In genomic region chr9:125701351-125701750, GRCh38 we compare ENCODE assay signal across 9 cellular contexts. TPM values are rescaled to one million over a fixed set of nuclear protein-coding genes. Genes with fewer than 3 reads are reported as not detected.
DNase-seq lines count a peak whose midpoint lies in the region; ATAC-seq, FAIRE-seq and TF ChIP-seq lines count a peak whose summit lies in the region.
"Had no signal": no experiment of that assay in that cellular context is flagged by ENCODE, and none has a peak within 500 bp of the region (broad histone marks: within the 10 kb centered on the region; RNA-seq: fewer than 3 reads in every experiment).

No MANE protein-coding gene starts in this region.

- H3K4me3 Mint-ChIP-seq in activated CD4-positive, alpha-beta memory T cell treated with anti-CD3 and anti-CD28 coated beads for 36 hours, result no peak overlapping the region
- H3K4me3 Mint-ChIP-seq in activated CD4-positive, alpha-beta memory T cell treated with anti-CD3 and anti-CD28 coated beads, Interleukin-2, amount 10 ng/mL, durations not matched to agents 7 days and 5 days, result no peak overlapping the region
- H3K4me3 Mint-ChIP-seq in neural progenitor cell, result no peak overlapping the region

- POLR2A ChIA-PET in activated CD4-positive, alpha-beta memory T cell treated with anti-CD3 and anti-CD28 coated beads for 36 hours (lab: Charles Lee), result interaction anchor here (1.0 kb wide), 1 partner anchor 51 kb away, joined by 4 read pairs; no protein-coding TSS in a partner anchor
- POLR2A ChIA-PET in activated CD4-positive, alpha-beta memory T cell treated with anti-CD3 and anti-CD28 coated beads, Interleukin-2, amount 10 ng/mL, durations not matched to agents 7 days and 5 days (lab: Charles Lee), result no interaction called here
- POLR2A ChIA-PET in K562 (lab: Yijun Ruan, JAX), result no interaction called here

- 87% methylated on average over 6 of the region's 6 CpGs for WGBS in K562 (ENCODE audit: insufficient coverage, low coverage, missing lambda C conversion rate)

- TF ChIP-seq EP300 in K562 (IDR thresholded peaks at IDR 0.05; ENCODE audit: low read length), result no peak

- intact Hi-C loops in activated CD4-positive, alpha-beta memory T cell treated with anti-CD3 and anti-CD28 coated beads for 36 hours (cut with micrococcal nuclease), result loop anchor here (1.0 to 5.0 kb wide), 6 partner anchors 39 to 816 kb away; no protein-coding TSS in a partner anchor
- intact Hi-C loops in K562 (cut with micrococcal nuclease), result no loop called here

- peaks cover 0 to 5% of the 10 kb centered on the region in 2 experiments; a peak in 2 of 5 replicates for H3K4me1 ChIP-seq in K562 (replicated peaks in 1 of 2; ENCODE audit: control insufficient read depth in 2 of 2, insufficient read depth in 2 of 2, low read length in 2 of 2)
- peaks cover 9% of the 10 kb centered on the region for H3K4me1 ChIP-seq in neural progenitor cell

- no peaks in the 10 kb centered on the region for H3K9me3 ChIP-seq in K562 (replicated peaks; ENCODE audit: control insufficient read depth, insufficient read depth, low read depth, low read length)
- no peaks in the 10 kb centered on the region for H3K9me3 ChIP-seq in neural progenitor cell (ENCODE audit: low read depth)
- no peaks in the 10 kb centered on the region for H3K9me3 ChIP-seq in WERI-Rb-1 (ENCODE audit: severe bottlenecking)
- H3K9me3 ChIP-seq: neutrophil had no signal

- no peak for TF ChIP-seq POLR2A in K562 (conservative IDR thresholded peaks at IDR 0.05)

- no peaks in the 10 kb centered on the region for H3K9me3 Mint-ChIP-seq in activated CD4-positive, alpha-beta memory T cell treated with anti-CD3 and anti-CD28 coated beads for 36 hours
- no peaks in the 10 kb centered on the region for H3K9me3 Mint-ChIP-seq in activated CD4-positive, alpha-beta memory T cell treated with anti-CD3 and anti-CD28 coated beads, Interleukin-2, amount 10 ng/mL, durations not matched to agents 7 days and 5 days
- no peaks in the 10 kb centered on the region for H3K9me3 Mint-ChIP-seq in neural progenitor cell

- peak; percentile 31 for DNase-seq in activated CD4-positive, alpha-beta memory T cell treated with anti-CD3 and anti-CD28 coated beads for 36 hours
- no peak for DNase-seq in activated CD4-positive, alpha-beta memory T cell treated with anti-CD3 and anti-CD28 coated beads, Interleukin-2, amount 10 ng/mL, durations not matched to agents 7 days and 5 days
- DNase-seq in K562 (ENCODE audit: extremely low read depth in 1 of 4, low spot score in 3 of 4), result no peak
- no peak for DNase-seq in neural progenitor cell (ENCODE audit: low spot score)
- DNase-seq in SKM-1 (lab: John Stamatoyannopoulos, UW; ENCODE audit: unreplicated experiment), result no peak
- DNase-seq in WERI-Rb-1, result no peak

- in situ Hi-C loops in K562 (cut with MboI), result no loop called here

- H3K4me2 ChIP-seq in K562 (ENCODE audit: insufficient read depth, low read length) (no peak overlapping the region), neural progenitor cell (peak overlapping the region; percentile 2)

- TF ChIP-seq CTCF in K562 (IDR thresholded peaks at IDR 0.05 in 2 of 3, conservative IDR thresholded peaks at IDR 0.05 in 1 of 3; ENCODE audit: insufficient read depth in 2 of 3, low read depth in 1 of 3, low read length in 3 of 3) (no peak), neural progenitor cell (IDR thresholded peaks at IDR 0.05) (no peak), WERI-Rb-1 (IDR thresholded peaks at IDR 0.05; ENCODE audit: low read depth, low read length) (no peak)

- TF ChIP-seq RAD21 in K562 (CRISPR knock-in tag; conservative IDR thresholded peaks at IDR 0.05 in 1 of 2, IDR thresholded peaks at IDR 0.05 in 1 of 2), result no peak

- H3K9ac ChIP-seq in K562 (ENCODE audit: insufficient read depth in 1 of 2, low read depth in 2 of 2, low read length in 2 of 2), result no peak overlapping the region
- no peak overlapping the region for H3K9ac ChIP-seq in neural progenitor cell

- no peak overlapping the region for H3K4me3 ChIP-seq in K562
- no peak overlapping the region for H3K4me3 ChIP-seq in neural progenitor cell
- H3K4me3 ChIP-seq in WERI-Rb-1 (ENCODE audit: low read depth, low read length), result no peak overlapping the region

- no peaks in the 10 kb centered on the region for H3K27me3 Mint-ChIP-seq in activated CD4-positive, alpha-beta memory T cell treated with anti-CD3 and anti-CD28 coated beads for 36 hours
- no peaks in the 10 kb centered on the region for H3K27me3 Mint-ChIP-seq in activated CD4-positive, alpha-beta memory T cell treated with anti-CD3 and anti-CD28 coated beads, Interleukin-2, amount 10 ng/mL, durations not matched to agents 7 days and 5 days
- no peaks in the 10 kb centered on the region for H3K27me3 Mint-ChIP-seq in neural progenitor cell (ENCODE audit: insufficient read depth, low read depth)

- ATAC-seq in HG03565 (IDR thresholded peaks at IDR 0.05; ENCODE audit: unreplicated experiment), result peak; percentile 31
- ATAC-seq in K562, result no peak
- ATAC-seq in HG03521 (IDR thresholded peaks at IDR 0.05; ENCODE audit: unreplicated experiment), result no peak

- peaks cover 60% of the 10 kb centered on the region for H3K4me1 Mint-ChIP-seq in activated CD4-positive, alpha-beta memory T cell treated with anti-CD3 and anti-CD28 coated beads for 36 hours (ENCODE audit: low read depth)
- H3K4me1 Mint-ChIP-seq in activated CD4-positive, alpha-beta memory T cell treated with anti-CD3 and anti-CD28 coated beads, Interleukin-2, amount 10 ng/mL, durations not matched to agents 7 days and 5 days, result peaks cover 44% of the 10 kb centered on the region
- peaks cover 21% of the 10 kb centered on the region for H3K4me1 Mint-ChIP-seq in neural progenitor cell

- H3K27me3 ChIP-seq in K562 (ENCODE audit: control insufficient read depth in 2 of 2, insufficient read depth in 2 of 2, low read length in 2 of 2) (no peaks in the 10 kb centered on the region), neural progenitor cell (no peaks in the 10 kb centered on the region), WERI-Rb-1 (ENCODE audit: insufficient read depth, low read depth, severe bottlenecking) (no peaks in the 10 kb centered on the region)
- H3K27me3 ChIP-seq: neutrophil had no signal

- CTCF ChIA-PET in activated CD4-positive, alpha-beta memory T cell treated with anti-CD3 and anti-CD28 coated beads for 36 hours (lab: Charles Lee), result interaction anchor here (1.2 kb wide), 1 partner anchor 144 kb away, joined by 3 read pairs; no protein-coding TSS in a partner anchor
- CTCF ChIA-PET in activated CD4-positive, alpha-beta memory T cell treated with anti-CD3 and anti-CD28 coated beads, Interleukin-2, amount 10 ng/mL, durations not matched to agents 7 days and 5 days (lab: Charles Lee), result no interaction called here
- CTCF ChIA-PET in K562 (lab: Yijun Ruan, JAX; ENCODE audit: low intra/inter-chr PET ratio), result no interaction called here

- no peak for FAIRE-seq in K562 (lab: Jason Lieb, UNC)

- H3K79me2 ChIP-seq in K562 (ENCODE audit: control insufficient read depth, insufficient read depth, low read length), result peaks cover 63% of the 10 kb centered on the region
- peaks cover 92% of the 10 kb centered on the region for H3K79me2 ChIP-seq in neural progenitor cell (ENCODE audit: low read depth)

- H3K27ac ChIP-seq in K562 (ENCODE audit: extremely low read depth, low read depth, low read length) (no peak overlapping the region), neural progenitor cell (no peak overlapping the region), WERI-Rb-1 (no peak overlapping the region)
- H3K27ac ChIP-seq: neutrophil had no signal

- BruUV-seq in K562 (replicated peaks; lab: Mats Ljungman, UMichigan), result no TSS peak

- peaks cover 4% of the 10 kb centered on the region for H3F3A ChIP-seq in neural progenitor cell (ENCODE audit: low read depth)

- 0 out of 3 replicates have a peak, but pooled peaks cover 3% of the 10 kb centered on the region for H3K36me3 ChIP-seq in K562 (ENCODE audit: control insufficient read depth, insufficient read depth, low read length)
- H3K36me3 ChIP-seq in neural progenitor cell, result peaks cover 3% of the 10 kb centered on the region
- H3K36me3 ChIP-seq in WERI-Rb-1, result no peaks in the 10 kb centered on the region
- H3K36me3 ChIP-seq: neutrophil had no signal

- peaks cover 5% of the 10 kb centered on the region for H3K36me3 Mint-ChIP-seq in activated CD4-positive, alpha-beta memory T cell treated with anti-CD3 and anti-CD28 coated beads for 36 hours
- peaks cover 13% of the 10 kb centered on the region for H3K36me3 Mint-ChIP-seq in activated CD4-positive, alpha-beta memory T cell treated with anti-CD3 and anti-CD28 coated beads, Interleukin-2, amount 10 ng/mL, durations not matched to agents 7 days and 5 days (ENCODE audit: low read depth)
- H3K36me3 Mint-ChIP-seq in neural progenitor cell, result peaks cover 3% of the 10 kb centered on the region

- no peak overlapping the region for H2AFZ ChIP-seq in K562 (ENCODE audit: low read depth, low read length)
- no peak overlapping the region for H2AFZ ChIP-seq in neural progenitor cell (replicated peaks)

- H3K27ac Mint-ChIP-seq in activated CD4-positive, alpha-beta memory T cell treated with anti-CD3 and anti-CD28 coated beads for 36 hours, result peak overlapping the region; percentile 44
- H3K27ac Mint-ChIP-seq in activated CD4-positive, alpha-beta memory T cell treated with anti-CD3 and anti-CD28 coated beads, Interleukin-2, amount 10 ng/mL, durations not matched to agents 7 days and 5 days, result no peak overlapping the region
- no peak overlapping the region for H3K27ac Mint-ChIP-seq in neural progenitor cell

- H4K20me1 ChIP-seq in K562 (replicated peaks; ENCODE audit: control insufficient read depth, insufficient read depth, low read length) (no peaks in the 10 kb centered on the region), neural progenitor cell (ENCODE audit: low read depth) (peaks cover 24% of the 10 kb centered on the region)

- no peaks in the 10 kb centered on the region for H3K9me1 ChIP-seq in K562 (ENCODE audit: control insufficient read depth, insufficient read depth, low read length)

RNA-seq across cellular contexts. Expression of gene MAPKAP1, which starts 5.7 kb away (rescaled TPM):
- 10 to 100 TPM; 55.3 to 57.9 TPM for total RNA-seq in activated CD4-positive, alpha-beta memory T cell treated with anti-CD3 and anti-CD28 coated beads for 36 hours
- total RNA-seq in activated CD4-positive, alpha-beta memory T cell treated with anti-CD3 and anti-CD28 coated beads, Interleukin-2, amount 10 ng/mL, durations not matched to agents 7 days and 5 days, result 10 to 100 TPM; 47.2 to 48.0 TPM
- 75.9 and 114 TPM in 2 replicates for total RNA-seq in K562 (2011; cell fraction: chromatin; rRNA removed; ENCODE audit: low replicate concordance)
- total RNA-seq in K562 (2011; cell fraction: nucleolus; rRNA removed), result 32.5 and 42.6 TPM in 2 replicates
- 70.0 and 87.9 TPM in 2 replicates for total RNA-seq in K562 (2011; cell fraction: nucleoplasm; rRNA removed)
- total RNA-seq in K562 (2014; rRNA removed) (74.1 and 75.1 TPM in 2 replicates), K562 (2014; rRNA removed; fragmentation: Illumina TruSeq; extraction: Trizol) (55.3 and 59.6 TPM in 2 replicates), K562 (2015; rRNA removed; fragmentation: Illumina TruSeq; extraction: Trizol) (54.7 and 59.2 TPM in 2 replicates), K562 (2021) (68.1 and 74.3 TPM in 2 replicates), neural progenitor cell (ENCODE audit: low replicate concordance) (53.9 and 56.6 TPM in 2 replicates)
- polyA plus RNA-seq in K562 (2011; rRNA removed) (68.6 and 82.1 TPM in 2 replicates), K562 (2014; fragmentation: Illumina TruSeq; extraction: Trizol) (61.8 and 80.4 TPM in 2 replicates), K562 (2014; fragmentation: Nextera tagmentation; extraction: Ambion mirVana) (1 to 10 TPM; 2.6 to 3.3 TPM), K562 (2014; rRNA removed) (61.1 and 63.8 TPM in 2 replicates)
- 52.1 and 65.5 TPM in 2 replicates for polyA plus RNA-seq in K562 (2011; cell fraction: cytosol; rRNA removed)
- 57.0 and 69.0 TPM in 2 replicates for polyA plus RNA-seq in K562 (2011; cell fraction: nucleus; rRNA removed)
- 50.6 and 60.4 TPM in 2 replicates for polyA plus RNA-seq in K562 (2012)
- 98.5 and 101 TPM in 2 replicates for polyA minus RNA-seq in K562 (2011; rRNA and poly(A)+ RNA removed)
- 20.9 and 21.3 TPM in 2 replicates for polyA minus RNA-seq in K562 (2011; cell fraction: cytosol; rRNA and poly(A)+ RNA removed)
- 42.5 and 52.8 TPM in 2 replicates for polyA minus RNA-seq in K562 (2011; cell fraction: nucleus; rRNA and poly(A)+ RNA removed)

RNA-seq across cellular contexts. Expression of gene PBX3, which starts 45.8 kb away (rescaled TPM):
- 10 to 100 TPM; 11.9 to 12.7 TPM for total RNA-seq in activated CD4-positive, alpha-beta memory T cell treated with anti-CD3 and anti-CD28 coated beads for 36 hours
- total RNA-seq in activated CD4-positive, alpha-beta memory T cell treated with anti-CD3 and anti-CD28 coated beads, Interleukin-2, amount 10 ng/mL, durations not matched to agents 7 days and 5 days, result 10 to 100 TPM; 15.9 to 16.3 TPM
- total RNA-seq in K562 (2011; cell fraction: chromatin; rRNA removed; ENCODE audit: low replicate concordance), result 2.8 and 5.5 TPM in 2 replicates
- 2.5 and 2.6 TPM in 2 replicates for total RNA-seq in K562 (2011; cell fraction: nucleolus; rRNA removed)
- total RNA-seq in K562 (2011; cell fraction: nucleoplasm; rRNA removed), result 4.8 and 8.5 TPM in 2 replicates
- total RNA-seq in K562 (2014; rRNA removed) (2.9 and 5.8 TPM in 2 replicates), K562 (2014; rRNA removed; fragmentation: Illumina TruSeq; extraction: Trizol) (0.91 and 1.3 TPM in 2 replicates), K562 (2015; rRNA removed; fragmentation: Illumina TruSeq; extraction: Trizol) (0.65 and 0.98 TPM in 2 replicates), K562 (2021) (1.8 and 3.1 TPM in 2 replicates), neural progenitor cell (ENCODE audit: low replicate concordance) (71.7 and 99.5 TPM in 2 replicates)
- polyA plus RNA-seq in K562 (2011; rRNA removed) (1.0 and 2.5 TPM in 2 replicates), K562 (2014; fragmentation: Illumina TruSeq; extraction: Trizol) (0.71 and 0.92 TPM in 2 replicates), K562 (2014; fragmentation: Nextera tagmentation; extraction: Ambion mirVana) (under 1 TPM; 0.14 to 0.21 TPM), K562 (2014; rRNA removed) (1.9 and 3.4 TPM in 2 replicates)
- 0.56 and 1.2 TPM in 2 replicates for polyA plus RNA-seq in K562 (2011; cell fraction: cytosol; rRNA removed)
- 1.4 and 3.8 TPM in 2 replicates for polyA plus RNA-seq in K562 (2011; cell fraction: nucleus; rRNA removed)
- polyA plus RNA-seq in K562 (2012), result 0.91 and 1.1 TPM in 2 replicates
- polyA minus RNA-seq in K562 (2011; rRNA and poly(A)+ RNA removed), result 2.6 and 4.6 TPM in 2 replicates
- polyA minus RNA-seq in K562 (2011; cell fraction: cytosol; rRNA and poly(A)+ RNA removed), result 1.3 TPM in 1 of 2 replicates, not detected in the other
- 9.2 and 13.7 TPM in 2 replicates for polyA minus RNA-seq in K562 (2011; cell fraction: nucleus; rRNA and poly(A)+ RNA removed)
